2 cellular contexts compared by ENCODE assay signal in genomic region chr12:56486694-56487093, GRCh38.
TF ChIP-seq lines count a peak whose summit lies in the region.

No MANE protein-coding gene starts in this region.

TF ChIP-seq in GM12878, 131 proteins besides CTCF, POLR2A, EP300 and RAD21:
- no peak for TF ChIP-seq SMAD1 (IDR thresholded peaks at IDR 0.05; ENCODE audit: low read depth, partially characterized antibody)
- TF ChIP-seq HDGF (IDR thresholded peaks at IDR 0.05): no peak
- TF ChIP-seq SUPT20H (IDR thresholded peaks at IDR 0.05; ENCODE audit: borderline replicate concordance, control insufficient read depth, low read depth, low read length): no peak
- TF ChIP-seq CREB1 (IDR thresholded peaks at IDR 0.05; ENCODE audit: low read depth): 0 out of 2 replicates have a peak, but pooled peaks have one; percentile 19
- TF ChIP-seq BMI1 (IDR thresholded peaks at IDR 0.05; ENCODE audit: borderline replicate concordance): no peak
- no peak for TF ChIP-seq IRF5 (IDR thresholded peaks at IDR 0.05; ENCODE audit: borderline replicate concordance)

TF ChIP-seq in liver, 16 proteins besides CTCF, POLR2A, EP300 and RAD21:
- TF ChIP-seq EGR1 (IDR thresholded peaks at IDR 0.05; ENCODE audit: low read depth in 2 of 2) (no peak), TAF1 (conservative IDR thresholded peaks at IDR 0.05) (no peak), GABPA (IDR thresholded peaks at IDR 0.05 in 1 of 2, conservative IDR thresholded peaks at IDR 0.05 in 1 of 2) (no peak), REST (IDR thresholded peaks at IDR 0.05) (no peak), NR2F2 (IDR thresholded peaks at IDR 0.05) (no peak), RXRA (IDR thresholded peaks at IDR 0.05) (no peak), ATF3 (IDR thresholded peaks at IDR 0.05) (no peak), HNF4A (conservative IDR thresholded peaks at IDR 0.05) (no peak)
